8 cellular contexts compared by ENCODE assay signal in the genomic region with DNA sequence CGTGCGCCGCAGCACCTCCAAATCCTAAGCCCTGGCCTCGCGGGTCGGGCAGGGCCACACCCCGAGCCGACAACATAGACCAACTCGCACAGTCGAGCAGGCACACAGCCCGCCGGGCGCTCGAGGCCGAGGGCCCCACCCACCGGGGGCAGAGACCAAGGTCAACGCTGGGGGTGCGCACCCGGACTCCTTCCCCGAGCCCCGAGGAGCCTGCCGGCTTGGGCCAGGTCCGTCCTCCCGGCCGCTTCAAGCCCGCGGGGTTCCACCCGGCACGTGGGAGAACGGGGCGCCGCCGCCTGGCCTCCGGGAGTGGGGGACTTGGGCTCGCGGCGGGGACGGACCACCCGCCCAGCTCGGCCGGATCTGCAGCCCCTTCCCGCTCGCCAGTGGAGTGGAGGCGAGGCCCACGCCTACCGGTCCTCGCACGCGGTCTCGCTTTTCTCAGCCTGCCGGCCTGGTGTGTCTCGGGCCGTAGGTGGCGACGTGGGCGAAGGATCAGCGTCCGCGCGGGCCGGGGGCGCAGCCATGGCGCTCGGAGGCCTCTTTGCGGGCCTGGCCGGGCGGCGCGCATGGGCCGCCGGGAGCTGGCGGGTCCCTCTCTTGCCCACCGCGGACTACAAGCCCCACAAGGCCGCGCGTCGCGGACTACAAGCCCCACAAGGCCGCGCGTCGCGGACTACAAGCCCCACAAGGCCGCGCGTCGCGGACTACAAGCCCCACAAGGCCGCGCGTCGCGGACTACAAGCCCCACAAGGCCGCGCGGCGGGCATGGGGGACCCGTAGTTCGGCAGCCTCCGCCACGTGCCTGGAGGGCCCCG. TPM values are rescaled to one million over a fixed set of nuclear protein-coding genes. Genes with fewer than 3 reads are reported as not detected.
A peak's percentile ranks its signal among the peaks of the same experiment; 100 is the strongest.
DNase-seq lines count a peak whose midpoint lies in the region; ATAC-seq, FAIRE-seq and TF ChIP-seq lines count a peak whose summit lies in the region.

A gene (minus strand): TSS at position 571 of the 818 bp plus-strand sequence. CDS start 44 bp downstream, at position 527.

- no peaks in the 10 kb centered on the region for H3K9me3 ChIP-seq in fibroblast of lung (ENCODE audit: control insufficient read depth, insufficient read depth, low read depth, low read length)

- H2AFZ ChIP-seq in fibroblast of lung (ENCODE audit: low read length) = peak within 1 kb of the TSS; percentile 86

- H3K9me3 Mint-ChIP-seq in activated T-helper 17 cell treated with anti-CD3 and anti-CD28 coated beads, Interleukin-2, amount 50 U/mL, for 72 hours = no peaks in the 10 kb centered on the region
- no peaks in the 10 kb centered on the region for H3K9me3 Mint-ChIP-seq in natural killer cell

- H3K4me1 Mint-ChIP-seq in activated T-helper 17 cell treated with anti-CD3 and anti-CD28 coated beads, Interleukin-2, amount 50 U/mL, for 72 hours = peaks cover 12% of the 10 kb centered on the region
- H3K4me1 Mint-ChIP-seq in natural killer cell = peaks cover 6 to 17% of the 10 kb centered on the region in 2 donors

- H3K79me2 ChIP-seq in fibroblast of lung (ENCODE audit: control insufficient read depth, insufficient read depth, low read length) = peaks cover 43% of the 10 kb centered on the region

- peaks cover 8% of the 10 kb centered on the region for H3K36me3 Mint-ChIP-seq in activated T-helper 17 cell treated with anti-CD3 and anti-CD28 coated beads, Interleukin-2, amount 50 U/mL, for 72 hours (ENCODE audit: low read depth)
- no peaks in the 10 kb centered on the region for H3K36me3 Mint-ChIP-seq in natural killer cell

- ATAC-seq in GM21367 (IDR thresholded peaks at IDR 0.05; ENCODE audit: unreplicated experiment) (peak; percentile 47), natural killer cell (peak; percentile 86 to 94 (median 86))
- peak; percentile 81 for ATAC-seq in activated T-helper 17 cell treated with anti-CD3 and anti-CD28 coated beads, Interleukin-2, amount 50 U/mL, for 72 hours (replicated peaks)

- H3K9ac ChIP-seq in fibroblast of lung (ENCODE audit: insufficient read depth, low read length) = peak within 1 kb of the TSS; percentile 87

- peak within 1 kb of the TSS; percentile 95 for H3K4me2 ChIP-seq in fibroblast of lung (ENCODE audit: extremely low read depth, insufficient read depth, low read length)

- peak within 1 kb of the TSS; percentile 81 for H3K4me3 Mint-ChIP-seq in activated T-helper 17 cell treated with anti-CD3 and anti-CD28 coated beads, Interleukin-2, amount 50 U/mL, for 72 hours
- peak within 1 kb of the TSS; percentile 87 for H3K4me3 Mint-ChIP-seq in natural killer cell

- no peaks in the 10 kb centered on the region for H4K20me1 ChIP-seq in fibroblast of lung (ENCODE audit: control insufficient read depth, extremely low read depth, insufficient read depth, low read length)

- peaks cover 21% of the 10 kb centered on the region for H3K4me1 ChIP-seq in fibroblast of lung (ENCODE audit: control insufficient read depth, extremely low read depth, insufficient read depth, low read length)

- peak within 1 kb of the TSS; percentile 77 for H3K27ac ChIP-seq in fibroblast of lung (ENCODE audit: insufficient read depth, low read length)

- peak within 1 kb of the TSS; percentile 73 to 97 (median 90) for H3K4me3 ChIP-seq in fibroblast of lung (replicated peaks in 1 of 4; ENCODE audit: control extremely low read depth in 1 of 4, insufficient read depth in 1 of 4, low read depth in 3 of 4, low read length in 4 of 4)

- TF ChIP-seq CTCF in D721Med (IDR thresholded peaks at IDR 0.05; ENCODE audit: insufficient read depth, missing control alignments) (no peak), fibroblast of lung (conservative IDR thresholded peaks at IDR 0.05 in 1 of 2, IDR thresholded peaks at IDR 0.05 in 1 of 2; ENCODE audit: low read depth in 1 of 2, low read length in 2 of 2) (no peak), natural killer cell (IDR thresholded peaks at IDR 0.05) (no peak)

- intact Hi-C loops in natural killer cell (cut with micrococcal nuclease) = loop anchor here (1.0 to 2.0 kb wide), 2 partner anchors 23 to 91 kb away; a partner anchor contains a TSS

- peak within 1 kb of the TSS; percentile 90 for H3K27ac Mint-ChIP-seq in activated T-helper 17 cell treated with anti-CD3 and anti-CD28 coated beads, Interleukin-2, amount 50 U/mL, for 72 hours
- peak within 1 kb of the TSS; percentile 59 to 73 for H3K27ac Mint-ChIP-seq in natural killer cell

- H3K36me3 ChIP-seq in fibroblast of lung (ENCODE audit: control insufficient read depth, insufficient read depth, low read length) = peaks cover 12% of the 10 kb centered on the region

- DNase-seq in D721Med (ENCODE audit: insufficient read length, low spot score) = peak; percentile 94
- DNase-seq in HTR-8/SVneo (ENCODE audit: insufficient read length, low spot score) = peak; percentile 98
- peak; percentile 67 for DNase-seq in RCC 7860 (ENCODE audit: low spot score)
- DNase-seq in fibroblast of lung (ENCODE audit: low read depth in 2 of 2) = peak; percentile 89 to 93
- peak; percentile 88 for DNase-seq in natural killer cell
- DNase-seq in stimulated activated naive CD4-positive, alpha-beta T cell treated with Interleukin-2 at 50 U/mL for 16 hours (lab: John Stamatoyannopoulos, UW) = peak; percentile 87

- no peaks in the 10 kb centered on the region for H3K27me3 Mint-ChIP-seq in activated T-helper 17 cell treated with anti-CD3 and anti-CD28 coated beads, Interleukin-2, amount 50 U/mL, for 72 hours
- H3K27me3 Mint-ChIP-seq in natural killer cell (ENCODE audit: low read depth in 2 of 2) = no peaks in the 10 kb centered on the region

- FAIRE-seq in D721Med (lab: Jason Lieb, UNC) (no peak), HTR-8/SVneo (lab: Jason Lieb, UNC) (peak; percentile 58), RCC 7860 (lab: Jason Lieb, UNC) (peak; percentile 75)

- no peaks in the 10 kb centered on the region for H3K27me3 ChIP-seq in fibroblast of lung (ENCODE audit: control insufficient read depth, insufficient read depth, low read length)

RNA-seq across cellular contexts. Expression of the gene that starts here (rescaled TPM):
- 10 to 100 TPM; 27.5 to 36.2 TPM for total RNA-seq in activated T-helper 17 cell treated with anti-CD3 and anti-CD28 coated beads, Interleukin-2, amount 50 U/mL, for 72 hours
- 20.8 and 27.9 TPM in 2 replicates for total RNA-seq in fibroblast of lung
- polyA plus RNA-seq in fibroblast of lung = 16.4 and 16.7 TPM in 2 replicates
- 17.6 and 20.6 TPM in 2 replicates for polyA plus RNA-seq in fibroblast of lung (2012)
- polyA minus RNA-seq in fibroblast of lung (ENCODE audit: low replicate concordance) = 16.2 and 19.7 TPM in 2 replicates
- total RNA-seq in natural killer cell = 10 to 100 TPM; 49.9 to 58.1 (median 49.9) TPM

Comparison
In these comparisons a context has a peak if more than half of its experiments do, and no peak if none do; other contexts are left out.
1. Peak in every context shown above with its lines: DNase-seq, ATAC-seq, H3K4me3 ChIP-seq and H3K27ac ChIP-seq.